19 cellular contexts compared by ENCODE assay signal in the genomic region with DNA sequence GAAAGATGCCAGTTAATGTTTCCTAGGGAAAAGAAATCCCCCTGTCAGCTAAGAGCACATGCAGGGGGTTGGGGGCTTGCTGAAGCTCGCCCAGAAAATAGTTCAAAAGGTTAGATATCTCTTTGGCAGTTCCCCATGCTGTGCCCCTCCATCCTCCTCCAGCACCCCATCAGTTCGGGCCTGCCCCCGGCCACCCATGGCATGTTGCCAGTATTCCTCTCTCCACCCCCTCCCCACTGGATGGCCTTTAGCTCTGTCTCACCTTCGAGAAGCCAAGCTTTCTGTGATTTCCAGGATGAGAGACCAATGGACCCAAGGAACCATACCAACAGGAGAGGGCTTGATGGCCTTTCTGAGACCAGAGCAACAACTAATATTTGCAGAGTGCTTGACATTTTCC. TPM values are rescaled to one million over a fixed set of nuclear protein-coding genes. Genes with fewer than 3 reads are reported as not detected.
A peak's percentile ranks its signal among the peaks of the same experiment; 100 is the strongest.
DNase-seq lines count a peak whose midpoint lies in the region; ATAC-seq, FAIRE-seq and TF ChIP-seq lines count a peak whose summit lies in the region.
"Had no signal": no experiment of that assay in that cellular context is flagged by ENCODE, and none has a peak within 500 bp of the region (broad histone marks: within the 10 kb centered on the region; RNA-seq: fewer than 3 reads in every experiment).

No MANE protein-coding gene starts in this region.

- no peak for DNase-seq in natural killer cell treated with Interleukin-12 subunit alpha and Interleukin-12 subunit beta and Interleukin-15 and Interleukin-18, amount 100 ng/mL, for 72 hours (ENCODE audit: low spot score)
- DNase-seq in natural killer cell (no peak), OCI-LY7 (ENCODE audit: low spot score) (no peak), lung (ENCODE audit: low spot score) (peak; percentile 19), H54 (ENCODE audit: insufficient read length, low spot score) (no peak), caudate nucleus (lab: John Stamatoyannopoulos, UW) (no peak), NCI-H2196 (lab: John Stamatoyannopoulos, UW; ENCODE audit: unreplicated experiment) (no peak)
- DNase-seq: DMS79 treated with DMSO at 0.1 percent for 48 hours; effector CD8-positive, alpha-beta T cell; gastrocnemius medialis; kidney; lower lobe of right lung; NCI-H1436; NCI-H524 treated with DMSO at 0.1 percent for 48 hours; stimulated activated naive CD4-positive, alpha-beta T cell had no signal

- no peaks in the 10 kb centered on the region for H4K20me1 ChIP-seq in OCI-LY7 (ENCODE audit: insufficient read depth, low read length)

- no peak for ATAC-seq in natural killer cell treated with Interleukin-12 subunit alpha and Interleukin-12 subunit beta and Interleukin-15 and Interleukin-18, amount 100 ng/mL, for 72 hours
- ATAC-seq in natural killer cell (no peak), lung (ENCODE audit: insufficient read depth, low FRiP score) (no peak)
- ATAC-seq: gastrocnemius medialis, lower lobe of right lung had no signal

- peak overlapping the region; percentile 61 for H3K4me3 Mint-ChIP-seq in natural killer cell treated with Interleukin-12 subunit alpha and Interleukin-12 subunit beta and Interleukin-15 and Interleukin-18, amount 100 ng/mL, for 72 hours
- H3K4me3 Mint-ChIP-seq in natural killer cell, result no peak overlapping the region

- no peaks in the 10 kb centered on the region for H3K9me3 Mint-ChIP-seq in natural killer cell treated with Interleukin-12 subunit alpha and Interleukin-12 subunit beta and Interleukin-15 and Interleukin-18, amount 100 ng/mL, for 72 hours
- H3K9me3 Mint-ChIP-seq in natural killer cell, result no peaks in the 10 kb centered on the region

- CTCF ChIA-PET in OCI-LY7 (lab: Charles Lee; ENCODE audit: unreplicated experiment), result interaction anchor here (0.7 kb wide), 1 partner anchor 9 kb away, joined by 3 read pairs; no protein-coding TSS in a partner anchor

- H3K4me1 ChIP-seq in OCI-LY7 (ENCODE audit: insufficient read depth, low read length, poor library complexity, severe bottlenecking), result peaks cover 50% of the 10 kb centered on the region
- H3K4me1 ChIP-seq in lung (ENCODE audit: control insufficient read depth in 2 of 2, insufficient read depth in 2 of 2, low read length in 2 of 2), result peaks cover 0 to 7% of the 10 kb centered on the region in 2 donors
- H3K4me1 ChIP-seq: gastrocnemius medialis had no signal

- H3K4me1 Mint-ChIP-seq in natural killer cell treated with Interleukin-12 subunit alpha and Interleukin-12 subunit beta and Interleukin-15 and Interleukin-18, amount 100 ng/mL, for 72 hours (ENCODE audit: low read depth in 2 of 2), result peaks cover 46 to 51% of the 10 kb centered on the region in 2 donors
- H3K4me1 Mint-ChIP-seq in natural killer cell, result peaks cover 33 to 55% of the 10 kb centered on the region in 2 donors

- H3K36me3 ChIP-seq in OCI-LY7 (ENCODE audit: insufficient read depth, low read length) (no peaks in the 10 kb centered on the region), lung (ENCODE audit: control insufficient read depth in 2 of 2, insufficient read depth in 2 of 2, low read length in 2 of 2) (no peaks in the 10 kb centered on the region)
- H3K36me3 ChIP-seq: ascending aorta, gastrocnemius medialis, lower lobe of right lung, tibial nerve had no signal

- H3K27me3 ChIP-seq in lung (ENCODE audit: control insufficient read depth, insufficient read depth), result no peaks in the 10 kb centered on the region
- H3K27me3 ChIP-seq: ascending aorta had no signal

- TF ChIP-seq CTCF in natural killer cell (IDR thresholded peaks at IDR 0.05) (no peak), OCI-LY7 (conservative IDR thresholded peaks at IDR 0.05; ENCODE audit: low read length) (no peak), lung (IDR thresholded peaks at IDR 0.05; ENCODE audit: control extremely low read depth, extremely low read depth) (no peak)

- peak overlapping the region; percentile 68; the same call in 1 of the 2 replicates for H2AFZ ChIP-seq in OCI-LY7 (ENCODE audit: low read length)
- H2AFZ ChIP-seq: GM23248 had no signal

- POLR2A ChIA-PET in OCI-LY7 (lab: Charles Lee), result interaction anchor here (0.8 to 1.6 kb wide), 4 partner anchors 11 to 19 kb away, joined by 3 to 6 read pairs (median 3); a partner anchor contains a TSS

- no peaks in the 10 kb centered on the region for H3K9me2 ChIP-seq in OCI-LY7 (ENCODE audit: insufficient read depth, low read length)

- no peak for FAIRE-seq in H54 (lab: Jason Lieb, UNC)
- FAIRE-seq: kidney had no signal

- H3K27ac Mint-ChIP-seq in natural killer cell treated with Interleukin-12 subunit alpha and Interleukin-12 subunit beta and Interleukin-15 and Interleukin-18, amount 100 ng/mL, for 72 hours, result peak overlapping the region; percentile 59 to 61
- peak overlapping the region in 1 of 2 donors; percentile 59 for H3K27ac Mint-ChIP-seq in natural killer cell

- peaks cover 11% of the 10 kb centered on the region for H3K36me3 Mint-ChIP-seq in natural killer cell treated with Interleukin-12 subunit alpha and Interleukin-12 subunit beta and Interleukin-15 and Interleukin-18, amount 100 ng/mL, for 72 hours
- no peaks in the 10 kb centered on the region for H3K36me3 Mint-ChIP-seq in natural killer cell

- H3K4me2 ChIP-seq in OCI-LY7 (ENCODE audit: low read length), result peak overlapping the region; percentile 67

- H3K27me3 Mint-ChIP-seq in natural killer cell treated with Interleukin-12 subunit alpha and Interleukin-12 subunit beta and Interleukin-15 and Interleukin-18, amount 100 ng/mL, for 72 hours, result peaks cover 0 to 11% of the 10 kb centered on the region in 2 donors
- no peaks in the 10 kb centered on the region for H3K27me3 Mint-ChIP-seq in natural killer cell (ENCODE audit: low read depth in 2 of 2)

- intact Hi-C loops in natural killer cell (cut with micrococcal nuclease) (no loop called here), OCI-LY7 (cut with micrococcal nuclease; ENCODE audit: unreplicated experiment) (loop anchor here (10.0 kb wide), 1 partner anchor 392 kb away; no protein-coding TSS in a partner anchor)

- no peak for TF ChIP-seq POLR2A in H54 (IDR thresholded peaks at IDR 0.05; ENCODE audit: low read depth, low read length)

- H3K27ac ChIP-seq in OCI-LY7 (ENCODE audit: low read depth, low read length, poor library complexity, severe bottlenecking), result peak overlapping the region; percentile 48
- H3K27ac ChIP-seq in lung (ENCODE audit: low read depth in 1 of 2, low read length in 1 of 2), result no peak overlapping the region
- no peak overlapping the region for H3K27ac ChIP-seq in caudate nucleus (ENCODE audit: low read depth, low read length)
- H3K27ac ChIP-seq: ascending aorta, gastrocnemius medialis, GM23248, lower lobe of right lung, tibial nerve, VCaP had no signal

- H3K4me3 ChIP-seq in OCI-LY7 (ENCODE audit: low read depth, low read length, poor library complexity, severe bottlenecking) (no peak overlapping the region), lung (no peak overlapping the region)
- H3K4me3 ChIP-seq: ascending aorta, gastrocnemius medialis, GM23248, lower lobe of right lung, tibial nerve had no signal

- H3K9me3 ChIP-seq in OCI-LY7 (ENCODE audit: low read length), result no peaks in the 10 kb centered on the region
- no peaks in the 10 kb centered on the region for H3K9me3 ChIP-seq in lung (ENCODE audit: control insufficient read depth in 2 of 2, insufficient read depth in 1 of 2, low read length in 1 of 2)
- H3K9me3 ChIP-seq: ascending aorta, gastrocnemius medialis, lower lobe of right lung, tibial nerve had no signal

- no peaks in the 10 kb centered on the region for H3K79me2 ChIP-seq in OCI-LY7 (ENCODE audit: insufficient read depth, low read depth, low read length)

- BruUV-seq in OCI-LY7 (replicated peaks; lab: Mats Ljungman, UMichigan), result no TSS peak

- WGBS in lung, 2 donors, result 60 to 90% methylated on average over 4 of the region's 4 CpGs

RNA-seq across cellular contexts. Expression of a gene that starts 5.2 kb away (rescaled TPM):
- 10 to 100 TPM; 25.4 to 44.2 TPM for total RNA-seq in natural killer cell treated with Interleukin-12 subunit alpha and Interleukin-12 subunit beta and Interleukin-15 and Interleukin-18, amount 100 ng/mL, for 72 hours
- total RNA-seq in natural killer cell (1 to 10 TPM; 3.2 to 4.4 (median 4.4) TPM), OCI-LY7 (2022) (0.68 and 2.1 TPM in 2 replicates), lung (1 to 10 TPM in 1 of 2 donors, under 1 TPM in 1; 0.67 to 2.0 TPM)
- 0.28 and 0.92 TPM in 2 replicates for total RNA-seq in OCI-LY7 (2014; rRNA removed; shearing (Covaris generic))
- 10 to 100 TPM in 1 of 2 donors, under 1 TPM in 1; 0.37 to 10.0 TPM for polyA plus RNA-seq in lung
- total RNA-seq: gastrocnemius medialis had no signal

RNA-seq across cellular contexts. Expression of a gene that starts 11.3 kb away (rescaled TPM):
- total RNA-seq in natural killer cell treated with Interleukin-12 subunit alpha and Interleukin-12 subunit beta and Interleukin-15 and Interleukin-18, amount 100 ng/mL, for 72 hours, result 10 to 100 TPM; 38.6 to 49.1 TPM
- total RNA-seq in natural killer cell, result 10 to 100 TPM; 16.2 to 21.1 (median 17.0) TPM
- 23.1 and 28.8 TPM in 2 replicates for total RNA-seq in OCI-LY7 (2014; rRNA removed; shearing (Covaris generic))
- 39.4 and 45.7 TPM in 2 replicates for total RNA-seq in OCI-LY7 (2022)
- total RNA-seq in lung, result 10 to 100 TPM; 14.4 to 35.8 TPM
- 10 to 100 TPM; 27.8 to 34.6 TPM for polyA plus RNA-seq in lung

Comparison
In these comparisons a context has a peak if more than half of its experiments do, and no peak if none do; other contexts are left out.
1. RNA of a gene that starts 5.2 kb away (total RNA-seq): 25.4 to 44.2 TPM in natural killer cell treated with Interleukin-12 subunit alpha and Interleukin-12 subunit beta and Interleukin-15 and Interleukin-18, amount 100 ng/mL, for 72 hours; 3.2 to 4.4 TPM in natural killer cell, 0.67 to 2.0 TPM in lung and 0.28 to 2.1 TPM in OCI-LY7; every median in the first group is over 4 times any median in the second.